In the genomic region with DNA sequence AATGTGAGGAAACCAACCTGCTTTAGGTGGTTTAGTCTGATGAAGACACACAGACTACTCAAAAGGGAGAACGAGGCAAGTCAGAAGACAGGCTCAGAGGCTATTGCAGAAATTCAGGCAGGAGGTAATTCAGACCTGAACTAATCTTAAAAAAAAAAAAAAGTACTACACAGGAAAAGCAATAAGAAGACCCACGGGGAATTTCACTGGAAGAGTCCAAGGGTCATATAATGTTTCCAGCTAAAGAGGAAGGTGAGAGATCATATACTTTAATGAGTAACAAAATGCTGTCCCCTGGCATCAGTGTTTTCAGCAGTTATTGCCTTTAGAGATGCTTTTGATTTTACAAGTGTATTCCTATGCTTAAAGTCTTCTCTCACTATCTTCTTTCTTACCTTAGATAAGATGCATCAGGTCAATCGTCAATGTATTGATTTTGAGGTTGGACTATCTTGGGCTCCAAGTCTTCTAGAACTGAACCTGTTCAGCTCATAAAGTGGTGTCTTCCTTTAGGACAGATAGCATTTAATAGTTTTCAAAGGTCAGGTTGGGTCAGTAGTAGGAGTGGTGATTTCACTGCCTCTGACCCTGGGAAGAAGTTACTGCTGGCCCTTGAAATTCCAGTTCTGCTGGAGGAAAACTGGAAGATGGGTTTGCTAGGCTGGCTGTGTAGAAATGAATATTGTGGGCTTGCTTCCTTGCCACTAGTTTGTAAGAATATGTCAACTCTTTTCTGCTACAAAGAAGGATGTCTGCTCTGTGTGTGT, we compare ENCODE assay signal across 17 cellular contexts.
DNase-seq lines count a peak whose midpoint lies in the region; TF ChIP-seq lines count a peak whose summit lies in the region.
"Had no signal": no experiment of that assay in that cellular context is flagged by ENCODE, and none has a peak within 500 bp of the region (broad histone marks: within the 10 kb centered on the region; RNA-seq: fewer than 3 reads in every experiment).

No MANE protein-coding gene starts in this region.

- peak overlapping the region in 1 of 2 donors; percentile 30 for H3K9ac ChIP-seq in colonic mucosa (ENCODE audit: low read depth in 2 of 2, low read length in 2 of 2)
- H3K9ac ChIP-seq: SK-N-SH had no signal

- H3K27ac Mint-ChIP-seq in nephron (peak overlapping the region in 2 of 3 experiments; percentile 30 to 77), HFFc6 (no peak overlapping the region)
- H3K27ac Mint-ChIP-seq in activated naive CD8-positive, alpha-beta T cell treated with anti-CD3 and anti-CD28 coated beads for 36 hours = no peak overlapping the region

- no peak overlapping the region for H3K4me3 Mint-ChIP-seq in nephron
- H3K4me3 Mint-ChIP-seq in activated naive CD8-positive, alpha-beta T cell treated with anti-CD3 and anti-CD28 coated beads for 36 hours = no peak overlapping the region
- no peak overlapping the region for H3K4me3 Mint-ChIP-seq in HFFc6
- H3K4me3 Mint-ChIP-seq: CD4-positive, alpha-beta memory T cell had no signal

- H3K27me3 Mint-ChIP-seq in nephron (ENCODE audit: low read depth) = no peaks in the 10 kb centered on the region
- H3K27me3 Mint-ChIP-seq in activated naive CD8-positive, alpha-beta T cell treated with anti-CD3 and anti-CD28 coated beads for 36 hours = no peaks in the 10 kb centered on the region
- no peaks in the 10 kb centered on the region for H3K27me3 Mint-ChIP-seq in HFFc6 (ENCODE audit: insufficient read depth)
- H3K27me3 Mint-ChIP-seq: CD4-positive, alpha-beta memory T cell had no signal

- H3K4me1 ChIP-seq in colonic mucosa (peaks cover 7% of the 10 kb centered on the region), transverse colon (peaks cover 0 to 47% (median 21%) of the 10 kb centered on the region in 4 donors)

- in situ Hi-C loops in transverse colon (cut with MboI; ENCODE audit: low pct_ligation_motif_present in 1 of 4, low pct_unique_long_range_greater_than_20kb in 1 of 4, low sequenced_read_pairs in 3 of 4) = no loop called here

- no peak for TF ChIP-seq POLR2A in transverse colon (IDR thresholded peaks at IDR 0.05)

- WGBS in transverse colon (ENCODE audit: low coverage in 1 of 2), 2 donors = 40 to 58% methylated on average over 2 to 3 of the region's 3 CpGs

- H3K36me3 ChIP-seq in colonic mucosa = no peaks in the 10 kb centered on the region
- H3K36me3 ChIP-seq in transverse colon = no peaks in the 10 kb centered on the region
- H3K36me3 ChIP-seq: BE2C had no signal

- TF ChIP-seq CTCF in colonic mucosa (IDR thresholded peaks at IDR 0.05) (no peak), nephron (IDR thresholded peaks at IDR 0.05; ENCODE audit: unreplicated experiment in 3 of 3) (no peak), transverse colon (IDR thresholded peaks at IDR 0.05) (no peak), HFFc6 (IDR thresholded peaks at IDR 0.05) (no peak)

- intact Hi-C loops in colonic mucosa (cut with DNase I) (no loop called here), transverse colon (cut with DNase I; ENCODE audit: low total_unique reads) (no loop called here)

- H3K4me1 Mint-ChIP-seq in nephron (peaks cover 14% of the 10 kb centered on the region), HFFc6 (ENCODE audit: low read depth) (peaks cover 5% of the 10 kb centered on the region; the same call in 1 of the 2 replicates)
- no peaks in the 10 kb centered on the region for H3K4me1 Mint-ChIP-seq in activated naive CD8-positive, alpha-beta T cell treated with anti-CD3 and anti-CD28 coated beads for 36 hours

- H3K9me3 Mint-ChIP-seq in nephron (no peaks in the 10 kb centered on the region), HFFc6 (peaks cover 10% of the 10 kb centered on the region)
- H3K9me3 Mint-ChIP-seq in activated naive CD8-positive, alpha-beta T cell treated with anti-CD3 and anti-CD28 coated beads for 36 hours = no peaks in the 10 kb centered on the region
- H3K9me3 Mint-ChIP-seq: CD4-positive, alpha-beta memory T cell had no signal

- TF ChIP-seq EP300 in transverse colon (IDR thresholded peaks at IDR 0.05; ENCODE audit: low read depth) = no peak

- H3K36me3 Mint-ChIP-seq in nephron (ENCODE audit: low read depth) (no peaks in the 10 kb centered on the region), HFFc6 (ENCODE audit: low read depth) (no peaks in the 10 kb centered on the region)
- H3K36me3 Mint-ChIP-seq in activated naive CD8-positive, alpha-beta T cell treated with anti-CD3 and anti-CD28 coated beads for 36 hours = no peaks in the 10 kb centered on the region

- no peak overlapping the region for H3K4me3 ChIP-seq in colonic mucosa
- no peak overlapping the region for H3K4me3 ChIP-seq in transverse colon

- no peaks in the 10 kb centered on the region for H3K9me3 ChIP-seq in colonic mucosa
- no peaks in the 10 kb centered on the region for H3K9me3 ChIP-seq in transverse colon
- H3K9me3 ChIP-seq: BE2C, SK-N-SH had no signal

- H3K27me3 ChIP-seq in colonic mucosa (no peaks in the 10 kb centered on the region), transverse colon (no peaks in the 10 kb centered on the region)
- H3K27me3 ChIP-seq: BE2C had no signal

- H3K27ac ChIP-seq in colonic mucosa = peak overlapping the region; percentile 78
- H3K27ac ChIP-seq in transverse colon = peak overlapping the region; percentile 66 to 80 (median 68)
- H3K27ac ChIP-seq: 22Rv1 had no signal

- DNase-seq in DMS53 (lab: John Stamatoyannopoulos, UW) = peak; percentile 15
- DNase-seq in DMS53 treated with DMSO at 0.1 percent for 48 hours (lab: John Stamatoyannopoulos, UW; ENCODE audit: unreplicated experiment) = no peak
- peak; percentile 55 for DNase-seq in colonic mucosa
- no peak for DNase-seq in transverse colon
- DNase-seq in activated naive CD8-positive, alpha-beta T cell treated with anti-CD3 and anti-CD28 coated beads for 36 hours = no peak
- DNase-seq in NCI-H146 (lab: John Stamatoyannopoulos, UW) = no peak
- DNase-seq in HFFc6 = no peak
- DNase-seq: BE2C; CD4-positive, alpha-beta memory T cell; KBM-7; NCI-H1436; NCI-H2029 treated with DMSO at 0.1 percent for 48 hours; NCI-H510A treated with DMSO at 0.1 percent for 48 hours; NCI-H82; SK-N-SH had no signal

Comparison
In these comparisons a context has a peak if more than half of its experiments do, and no peak if none do; other contexts are left out.
1. DNase-seq: peak in DMS53 (single experiment) and colonic mucosa (single experiment); none in DMS53 treated with DMSO at 0.1 percent for 48 hours (single experiment), transverse colon (single experiment), activated naive CD8-positive, alpha-beta T cell treated with anti-CD3 and anti-CD28 coated beads for 36 hours (single experiment), NCI-H146 (single experiment) and HFFc6 (single experiment).
2. H3K27ac Mint-ChIP-seq: peak in nephron (2 of 3); none in activated naive CD8-positive, alpha-beta T cell treated with anti-CD3 and anti-CD28 coated beads for 36 hours (single experiment) and HFFc6 (single experiment).